ENCODE assay signal across 21 cellular contexts in the genomic region with DNA sequence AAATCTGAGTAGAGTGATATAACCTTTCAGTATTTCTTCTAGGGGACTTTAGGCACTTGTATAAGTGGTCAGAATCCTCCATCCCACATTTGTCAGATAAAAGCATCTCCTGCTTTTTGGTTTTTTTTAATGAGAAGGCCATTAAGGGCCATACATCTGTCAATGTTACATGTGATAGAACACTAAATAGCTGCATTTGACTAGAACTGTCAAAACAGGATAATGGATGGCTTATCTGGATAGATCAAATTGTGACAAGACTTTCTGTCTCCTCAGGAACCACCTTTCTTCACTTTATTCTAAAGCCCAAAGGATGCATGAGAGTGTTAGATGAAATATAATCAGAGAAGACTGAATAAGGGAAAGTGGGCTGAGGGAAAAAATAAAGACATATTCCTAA.
A peak's percentile ranks its signal among the peaks of the same experiment; 100 is the strongest.
DNase-seq lines count a peak whose midpoint lies in the region; ATAC-seq, FAIRE-seq and TF ChIP-seq lines count a peak whose summit lies in the region.
"Had no signal": no experiment of that assay in that cellular context is flagged by ENCODE, and none has a peak within 500 bp of the region (broad histone marks: within the 10 kb centered on the region; RNA-seq: fewer than 3 reads in every experiment).

No MANE protein-coding gene starts in this region.

- no peak for FAIRE-seq in GM19239 (lab: Jason Lieb, UNC)
- FAIRE-seq: A204.1, D721Med, G401.6, GM12891, H54, HTR-8/SVneo had no signal

- TF ChIP-seq POLR2A in HCT116 (IDR thresholded peaks at IDR 0.05; ENCODE audit: borderline replicate concordance, extremely low read depth, insufficient read depth, insufficient read length) = no peak

- H3K36me3 ChIP-seq in HCT116 (ENCODE audit: control insufficient read depth in 1 of 2, insufficient read depth in 2 of 2, low read length in 2 of 2) (no peaks in the 10 kb centered on the region), mucosa of rectum (ENCODE audit: control insufficient read depth in 2 of 2, insufficient read depth in 2 of 2, low read length in 2 of 2) (no peaks in the 10 kb centered on the region)

- H3K9me3 ChIP-seq in HCT116 (ENCODE audit: control insufficient read depth in 1 of 2, insufficient read depth in 1 of 2, low read depth in 1 of 2, low read length in 2 of 2) (no peaks in the 10 kb centered on the region), mucosa of rectum (ENCODE audit: control insufficient read depth in 2 of 2, low read length in 2 of 2) (no peaks in the 10 kb centered on the region)

- DNase-seq in HCT116 (ENCODE audit: low read depth, low spot score) (no peak), NCI-H2227 treated with DMSO at 0.1 percent for 48 hours (lab: John Stamatoyannopoulos, UW) (peak; percentile 23), neural crest cell (ENCODE audit: low read depth, low spot score) (no peak), substantia nigra (lab: John Stamatoyannopoulos, UW) (no peak), posterior vena cava (ENCODE audit: low spot score) (no peak), GM19239 (ENCODE audit: insufficient read length, low spot score) (no peak)
- DNase-seq: AML-193; Caco-2; CD4-positive, alpha-beta T cell; HCEC 1CT; HFFc6 had no signal

- no peak overlapping the region for H3K27ac ChIP-seq in HCT116 (ENCODE audit: low read depth, low read length)
- peak overlapping the region; percentile 6 to 35 for H3K27ac ChIP-seq in mucosa of rectum (ENCODE audit: low read depth in 2 of 2, low read length in 2 of 2)
- no peak overlapping the region for H3K27ac ChIP-seq in substantia nigra (ENCODE audit: low read depth, low read length, poor library complexity, severe bottlenecking)
- H3K27ac ChIP-seq: C4-2B had no signal

- H3K4me1 Mint-ChIP-seq in neural crest cell = peaks cover 19% of the 10 kb centered on the region
- H3K4me1 Mint-ChIP-seq: GM23338 had no signal

- H3K4me3 ChIP-seq in HCT116 (replicated peaks in 1 of 2; ENCODE audit: low read depth in 1 of 2, low read length in 2 of 2) (no peak overlapping the region), mucosa of rectum (ENCODE audit: low read length in 2 of 2) (no peak overlapping the region)
- H3K4me3 ChIP-seq: GM23338 had no signal

- POLR2A ChIA-PET in HCT116 (lab: Charles Lee) = no interaction called here

- H3K36me3 Mint-ChIP-seq in neural crest cell (ENCODE audit: low read depth) = no peaks in the 10 kb centered on the region

- no peak for ATAC-seq in HCT116
- ATAC-seq in HG03159 (IDR thresholded peaks at IDR 0.05; ENCODE audit: unreplicated experiment) = no peak
- ATAC-seq: GM23338 had no signal

- H2AFZ ChIP-seq in HCT116 (ENCODE audit: low read depth, low read length, poor library complexity, severe bottlenecking) = peak overlapping the region; percentile 49
- H2AFZ ChIP-seq: GM23338 had no signal

- H3K4me2 ChIP-seq in HCT116 (ENCODE audit: low read length) = no peak overlapping the region
- H3K4me2 ChIP-seq: GM23338 had no signal

- H3K27ac Mint-ChIP-seq in neural crest cell (ENCODE audit: unreplicated experiment) = peak overlapping the region; percentile 24
- H3K27ac Mint-ChIP-seq: CD4-positive, alpha-beta T cell; GM23338; HFFc6 had no signal

- no peaks in the 10 kb centered on the region for H3K79me2 ChIP-seq in HCT116 (ENCODE audit: insufficient read depth, low read length)

- no peak for TF ChIP-seq RAD21 in HCT116 (IDR thresholded peaks at IDR 0.05; ENCODE audit: low read depth)

- H3K9ac ChIP-seq in HCT116 (ENCODE audit: low read length) = no peak overlapping the region
- no peak overlapping the region for H3K9ac ChIP-seq in mucosa of rectum (ENCODE audit: low read depth in 1 of 2, low read length in 2 of 2)

- CTCF ChIA-PET in HCT116 (lab: Charles Lee) = no interaction called here

- TF ChIP-seq CTCF in HCT116 (IDR thresholded peaks at IDR 0.05 in 2 of 3, conservative IDR thresholded peaks at IDR 0.05 in 1 of 3; ENCODE audit: borderline replicate concordance in 1 of 3, insufficient read depth in 1 of 3, low read depth in 2 of 3, low read length in 2 of 3) (no peak), neural crest cell (conservative IDR thresholded peaks at IDR 0.05) (no peak)

- H3K9me2 ChIP-seq in HCT116 (ENCODE audit: insufficient read depth) = no peaks in the 10 kb centered on the region; the same call in 1 of the 2 replicates

- intact Hi-C loops in HCT116 (cut with micrococcal nuclease) (no loop called here), posterior vena cava (cut with DNase I) (no loop called here)

- BruUV-seq in HCT116 (replicated peaks; lab: Mats Ljungman, UMichigan) = no TSS peak

- H3K27me3 Mint-ChIP-seq in neural crest cell (ENCODE audit: low read depth) = no peaks in the 10 kb centered on the region
- H3K27me3 Mint-ChIP-seq: CD4-positive, alpha-beta T cell had no signal

- RAD21 ChIA-PET in HCT116 (lab: Charles Lee; ENCODE audit: low non-redundant PET in 1 of 2, low total read pairs in 2 of 2, uncharacterized antibody in 2 of 2, unreplicated experiment in 2 of 2) = interaction anchor here in 1 of 2 experiments (0.5 kb wide), 1 partner anchor 14 kb away, joined by 7 read pairs; no protein-coding TSS in a partner anchor

- no peaks in the 10 kb centered on the region for H4K20me1 ChIP-seq in HCT116 (ENCODE audit: insufficient read depth)

- no peak overlapping the region for H3K4me3 Mint-ChIP-seq in neural crest cell
- H3K4me3 Mint-ChIP-seq: CD4-positive, alpha-beta T cell; GM23338; HFFc6 had no signal

- H3K27me3 ChIP-seq in HCT116 (ENCODE audit: insufficient read depth, low read length) (no peaks in the 10 kb centered on the region), mucosa of rectum (ENCODE audit: control insufficient read depth in 2 of 2, insufficient read depth in 2 of 2, low read length in 2 of 2) (no peaks in the 10 kb centered on the region)

- H3K9me3 Mint-ChIP-seq in neural crest cell = peaks cover 9% of the 10 kb centered on the region
- H3K9me3 Mint-ChIP-seq: CD4-positive, alpha-beta T cell; GM23338 had no signal

- H3K4me1 ChIP-seq in HCT116 (ENCODE audit: control insufficient read depth in 1 of 2, insufficient read depth in 2 of 2, low read length in 2 of 2) (peaks cover 8 to 13% of the 10 kb centered on the region in 2 experiments; a peak in 3 of 4 replicates), mucosa of rectum (ENCODE audit: control insufficient read depth in 2 of 2, insufficient read depth in 2 of 2, low read length in 2 of 2) (peaks cover 0 to 3% of the 10 kb centered on the region in 2 donors)

TF ChIP-seq in HCT116, 20 proteins besides CTCF, POLR2A, EP300 and RAD21 (continues in another document):
- TF ChIP-seq ZFX (IDR thresholded peaks at IDR 0.05) (no peak), POLR2AphosphoS5 (IDR thresholded peaks at IDR 0.05; ENCODE audit: low read depth, low read length) (no peak), SRF (IDR thresholded peaks at IDR 0.05; ENCODE audit: low read depth) (no peak), TCF7L2 (IDR thresholded peaks at IDR 0.05; ENCODE audit: borderline replicate concordance, extremely low read depth, insufficient read depth, insufficient read length) (no peak), SIN3A (IDR thresholded peaks at IDR 0.05; ENCODE audit: low read depth) (no peak), ELF1 (IDR thresholded peaks at IDR 0.05; ENCODE audit: borderline replicate concordance, low read depth) (no peak), JUND (IDR thresholded peaks at IDR 0.05) (no peak), FOSL1 (IDR thresholded peaks at IDR 0.05; ENCODE audit: low read depth) (no peak), SP1 (IDR thresholded peaks at IDR 0.05; ENCODE audit: low read depth) (no peak), CBX3 (IDR thresholded peaks at IDR 0.05; ENCODE audit: low read depth) (no peak)
- TF ChIP-seq, protein P1, sequence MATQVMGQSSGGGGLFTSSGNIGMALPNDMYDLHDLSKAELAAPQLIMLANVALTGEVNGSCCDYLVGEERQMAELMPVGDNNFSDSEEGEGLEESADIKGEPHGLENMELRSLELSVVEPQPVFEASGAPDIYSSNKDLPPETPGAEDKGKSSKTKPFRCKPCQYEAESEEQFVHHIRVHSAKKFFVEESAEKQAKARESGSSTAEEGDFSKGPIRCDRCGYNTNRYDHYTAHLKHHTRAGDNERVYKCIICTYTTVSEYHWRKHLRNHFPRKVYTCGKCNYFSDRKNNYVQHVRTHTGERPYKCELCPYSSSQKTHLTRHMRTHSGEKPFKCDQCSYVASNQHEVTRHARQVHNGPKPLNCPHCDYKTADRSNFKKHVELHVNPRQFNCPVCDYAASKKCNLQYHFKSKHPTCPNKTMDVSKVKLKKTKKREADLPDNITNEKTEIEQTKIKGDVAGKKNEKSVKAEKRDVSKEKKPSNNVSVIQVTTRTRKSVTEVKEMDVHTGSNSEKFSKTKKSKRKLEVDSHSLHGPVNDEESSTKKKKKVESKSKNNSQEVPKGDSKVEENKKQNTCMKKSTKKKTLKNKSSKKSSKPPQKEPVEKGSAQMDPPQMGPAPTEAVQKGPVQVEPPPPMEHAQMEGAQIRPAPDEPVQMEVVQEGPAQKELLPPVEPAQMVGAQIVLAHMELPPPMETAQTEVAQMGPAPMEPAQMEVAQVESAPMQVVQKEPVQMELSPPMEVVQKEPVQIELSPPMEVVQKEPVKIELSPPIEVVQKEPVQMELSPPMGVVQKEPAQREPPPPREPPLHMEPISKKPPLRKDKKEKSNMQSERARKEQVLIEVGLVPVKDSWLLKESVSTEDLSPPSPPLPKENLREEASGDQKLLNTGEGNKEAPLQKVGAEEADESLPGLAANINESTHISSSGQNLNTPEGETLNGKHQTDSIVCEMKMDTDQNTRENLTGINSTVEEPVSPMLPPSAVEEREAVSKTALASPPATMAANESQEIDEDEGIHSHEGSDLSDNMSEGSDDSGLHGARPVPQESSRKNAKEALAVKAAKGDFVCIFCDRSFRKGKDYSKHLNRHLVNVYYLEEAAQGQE (IDR thresholded peaks at IDR 0.05; ENCODE audit: low read depth) = no peak
- TF ChIP-seq, protein P2, sequence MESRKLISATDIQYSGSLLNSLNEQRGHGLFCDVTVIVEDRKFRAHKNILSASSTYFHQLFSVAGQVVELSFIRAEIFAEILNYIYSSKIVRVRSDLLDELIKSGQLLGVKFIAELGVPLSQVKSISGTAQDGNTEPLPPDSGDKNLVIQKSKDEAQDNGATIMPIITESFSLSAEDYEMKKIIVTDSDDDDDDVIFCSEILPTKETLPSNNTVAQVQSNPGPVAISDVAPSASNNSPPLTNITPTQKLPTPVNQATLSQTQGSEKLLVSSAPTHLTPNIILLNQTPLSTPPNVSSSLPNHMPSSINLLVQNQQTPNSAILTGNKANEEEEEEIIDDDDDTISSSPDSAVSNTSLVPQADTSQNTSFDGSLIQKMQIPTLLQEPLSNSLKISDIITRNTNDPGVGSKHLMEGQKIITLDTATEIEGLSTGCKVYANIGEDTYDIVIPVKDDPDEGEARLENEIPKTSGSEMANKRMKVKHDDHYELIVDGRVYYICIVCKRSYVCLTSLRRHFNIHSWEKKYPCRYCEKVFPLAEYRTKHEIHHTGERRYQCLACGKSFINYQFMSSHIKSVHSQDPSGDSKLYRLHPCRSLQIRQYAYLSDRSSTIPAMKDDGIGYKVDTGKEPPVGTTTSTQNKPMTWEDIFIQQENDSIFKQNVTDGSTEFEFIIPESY (IDR thresholded peaks at IDR 0.05; ENCODE audit: extremely low read depth, insufficient replicate concordance, low read length) = no peak

Comparison
In these comparisons a context has a peak if more than half of its experiments do, and no peak if none do; other contexts are left out.
1. H3K27ac ChIP-seq: peak in mucosa of rectum (2 of 2); none in HCT116 (single experiment) and substantia nigra (single experiment).